Comparison of ENCODE assay signal across 10 cellular contexts in genomic region chr10:2137549-2138174, GRCh38.
DNase-seq lines count a peak whose midpoint lies in the region; ATAC-seq and TF ChIP-seq lines count a peak whose summit lies in the region.
"Had no signal": no experiment of that assay in that cellular context is flagged by ENCODE, and none has a peak within 500 bp of the region (broad histone marks: within the 10 kb centered on the region; RNA-seq: fewer than 3 reads in every experiment).

No MANE protein-coding gene starts in this region.

- H3K27me3 Mint-ChIP-seq in Caco-2 (ENCODE audit: insufficient read depth, unreplicated experiment) = peaks cover 7% of the 10 kb centered on the region

- WGBS in thyroid gland, 2 donors = 87 to 91% methylated on average over 4 of the region's 4 CpGs

- CTCF ChIA-PET in Caco-2 (lab: Charles Lee) = interaction anchor here (0.6 kb wide), 1 partner anchor 83 kb away, joined by 3 read pairs; no protein-coding TSS in a partner anchor

- DNase-seq in Caco-2 = peak; percentile 40 to 54
- DNase-seq in NCI-H748 (lab: John Stamatoyannopoulos, UW; ENCODE audit: unreplicated experiment) = peak; percentile 58
- peak; percentile 15 for DNase-seq in iPS DF 19.7 (ENCODE audit: low read depth, low spot score)
- DNase-seq in thyroid gland = no peak
- DNase-seq in NCI-H187 (lab: John Stamatoyannopoulos, UW) = no peak
- no peak for DNase-seq in stimulated activated CD4-positive, alpha-beta T cell treated with anti-CD3 and anti-CD28 coated beads, Interleukin-4, amount 100 ng/mL, for 1 hour
- no peak for DNase-seq in EL
- DNase-seq: NCI-H2227 treated with DMSO at 0.1 percent for 48 hours had no signal

- ATAC-seq in GM19043 (IDR thresholded peaks at IDR 0.05; ENCODE audit: low read depth, unreplicated experiment) = peak; percentile 61

- POLR2A ChIA-PET in Caco-2 (lab: Charles Lee) = no interaction called here

- TF ChIP-seq CTCF in Caco-2 (IDR thresholded peaks at IDR 0.05; ENCODE audit: insufficient read depth in 1 of 2, low read depth in 1 of 2, low read length in 1 of 2, severe bottlenecking in 1 of 2, unreplicated experiment in 1 of 2) (peak; percentile 63 to 68), thyroid gland (IDR thresholded peaks at IDR 0.05) (no peak)

- no peak overlapping the region for H3K27ac ChIP-seq in thyroid gland

- H3K9me3 Mint-ChIP-seq in Caco-2 (ENCODE audit: unreplicated experiment) = no peaks in the 10 kb centered on the region
- H3K9me3 Mint-ChIP-seq: activated T-helper 2 cell treated with anti-CD3 and anti-CD28 coated beads, Interferon-gamma antibody, Interleukin-2, Interleukin-4, amounts not matched to agents 10 μg/mL and 5 μg/mL and 100 μg/mL, durations not matched to agents 14 hours and 24 hours and 36 hours had no signal

- no peak for TF ChIP-seq POLR2A in thyroid gland (IDR thresholded peaks at IDR 0.05)

- no peaks in the 10 kb centered on the region for H3K36me3 Mint-ChIP-seq in Caco-2 (ENCODE audit: insufficient read depth, unreplicated experiment)

- H3K36me3 ChIP-seq in Caco-2 (ENCODE audit: control insufficient read depth, insufficient read depth, low read length) (no peaks in the 10 kb centered on the region), thyroid gland (no peaks in the 10 kb centered on the region)

- H3K27ac Mint-ChIP-seq in Caco-2 (ENCODE audit: unreplicated experiment) = no peak overlapping the region
- H3K27ac Mint-ChIP-seq: activated T-helper 2 cell treated with anti-CD3 and anti-CD28 coated beads, Interferon-gamma antibody, Interleukin-2, Interleukin-4, amounts not matched to agents 10 μg/mL and 5 μg/mL and 100 μg/mL, durations not matched to agents 14 hours and 24 hours and 36 hours had no signal

- intact Hi-C loops in Caco-2 (cut with micrococcal nuclease; ENCODE audit: unreplicated experiment) = loop anchor here (2.0 kb wide), 1 partner anchor 905 kb away; no protein-coding TSS in a partner anchor
- intact Hi-C loops in thyroid gland (cut with DNase I) = no loop called here

- no peak overlapping the region for H3K4me3 Mint-ChIP-seq in Caco-2 (ENCODE audit: unreplicated experiment)

- no peaks in the 10 kb centered on the region for H3K4me1 Mint-ChIP-seq in Caco-2 (ENCODE audit: low read depth, unreplicated experiment)

- H3K9me3 ChIP-seq in Caco-2 (no peaks in the 10 kb centered on the region; the same call in 1 of the 2 replicates), thyroid gland (no peaks in the 10 kb centered on the region)

- BruUV-seq in Caco-2 (replicated peaks; lab: Mats Ljungman, UMichigan) = no TSS peak

- no peaks in the 10 kb centered on the region for H3K4me1 ChIP-seq in Caco-2
- H3K4me1 ChIP-seq in thyroid gland = no peaks in the 10 kb centered on the region

- H3K27me3 ChIP-seq in Caco-2 (replicated peaks; ENCODE audit: control insufficient read depth, insufficient read depth, low read length) (no peaks in the 10 kb centered on the region), thyroid gland (no peaks in the 10 kb centered on the region)

- H3K4me3 ChIP-seq in Caco-2 (ENCODE audit: low read depth, low read length) (no peak overlapping the region), thyroid gland (replicated peaks in 1 of 3) (no peak overlapping the region)

Comparison
In these comparisons a context has a peak if more than half of its experiments do, and no peak if none do; other contexts are left out.
1. DNase-seq: peak in Caco-2 (2 of 2), NCI-H748 (single experiment) and iPS DF 19.7 (single experiment); none in thyroid gland (0 of 2), NCI-H187 (0 of 2), stimulated activated CD4-positive, alpha-beta T cell treated with anti-CD3 and anti-CD28 coated beads, Interleukin-4, amount 100 ng/mL, for 1 hour (single experiment) and EL (single experiment).
2. CTCF ChIP-seq: peak in Caco-2 (2 of 2); none in thyroid gland (0 of 6).